10 cellular contexts compared by ENCODE assay signal in genomic region chr3:115975353-115975752, GRCh38.
DNase-seq lines count a peak whose midpoint lies in the region; ATAC-seq and TF ChIP-seq lines count a peak whose summit lies in the region.
"Had no signal": no experiment of that assay in that cellular context is flagged by ENCODE, and none has a peak within 500 bp of the region (broad histone marks: within the 10 kb centered on the region; RNA-seq: fewer than 3 reads in every experiment).

No MANE protein-coding gene starts in this region.

- H3K4me1 Mint-ChIP-seq in T-helper 17 cell, result no peaks in the 10 kb centered on the region
- H3K4me1 Mint-ChIP-seq: mesothelial cell of epicardium had no signal

- H3K27ac Mint-ChIP-seq in T-helper 17 cell, result no peak overlapping the region
- H3K27ac Mint-ChIP-seq: mesothelial cell of epicardium had no signal

- H3K4me3 ChIP-seq in AG04449 (ENCODE audit: low read depth, low read length), result no peak overlapping the region
- H3K4me3 ChIP-seq: coronary artery had no signal

- peak; percentile 71 for DNase-seq in AG04449 (ENCODE audit: low read depth, low spot score)
- peak; percentile 93 for DNase-seq in LHCN-M2 (ENCODE audit: low read depth)
- peak; percentile 44 for DNase-seq in dedifferentiated amniotic fluid mesenchymal stem cell (ENCODE audit: extremely low spot score)
- no peak for DNase-seq in AML-193 (lab: John Stamatoyannopoulos, UW)
- no peak for DNase-seq in cortex of kidney (lab: John Stamatoyannopoulos, UW)
- no peak for DNase-seq in T-helper 17 cell

- no peaks in the 10 kb centered on the region for H3K36me3 Mint-ChIP-seq in T-helper 17 cell (ENCODE audit: low read depth)
- H3K36me3 Mint-ChIP-seq: mesothelial cell of epicardium had no signal

- H3K27me3 Mint-ChIP-seq in T-helper 17 cell, result no peaks in the 10 kb centered on the region

- no peak for TF ChIP-seq CTCF in AG04449 (IDR thresholded peaks at IDR 0.05; ENCODE audit: insufficient read depth, low read length, missing control alignments)

- no peak overlapping the region for H3K4me3 Mint-ChIP-seq in T-helper 17 cell
- H3K4me3 Mint-ChIP-seq: mesothelial cell of epicardium had no signal

- no peaks in the 10 kb centered on the region for H3K9me3 ChIP-seq in T-helper 17 cell (ENCODE audit: control insufficient read depth, low read length, poor library complexity, severe bottlenecking)

- ATAC-seq in GM19395 (IDR thresholded peaks at IDR 0.05; ENCODE audit: unreplicated experiment) (peak; percentile 77), GM19035 (IDR thresholded peaks at IDR 0.05; ENCODE audit: unreplicated experiment) (no peak), T-helper 17 cell (no peak)

- CTCF ChIA-PET in AG04449 (lab: Yijun Ruan, JAX), result interaction anchor here (0.7 to 1.0 kb wide), 2 partner anchors 14 to 27 kb away, joined by 3 to 4 read pairs; no protein-coding TSS in a partner anchor

- POLR2A ChIA-PET in AG04449 (lab: Yijun Ruan, JAX), result no interaction called here

Comparison
In these comparisons a context has a peak if more than half of its experiments do, and no peak if none do; other contexts are left out.
1. DNase-seq: peak in AG04449 (single experiment), LHCN-M2 (single experiment) and dedifferentiated amniotic fluid mesenchymal stem cell (single experiment); none in AML-193 (0 of 2), cortex of kidney (single experiment) and T-helper 17 cell (0 of 3).